Comparison of ENCODE assay signal across 8 cellular contexts in the genomic region with DNA sequence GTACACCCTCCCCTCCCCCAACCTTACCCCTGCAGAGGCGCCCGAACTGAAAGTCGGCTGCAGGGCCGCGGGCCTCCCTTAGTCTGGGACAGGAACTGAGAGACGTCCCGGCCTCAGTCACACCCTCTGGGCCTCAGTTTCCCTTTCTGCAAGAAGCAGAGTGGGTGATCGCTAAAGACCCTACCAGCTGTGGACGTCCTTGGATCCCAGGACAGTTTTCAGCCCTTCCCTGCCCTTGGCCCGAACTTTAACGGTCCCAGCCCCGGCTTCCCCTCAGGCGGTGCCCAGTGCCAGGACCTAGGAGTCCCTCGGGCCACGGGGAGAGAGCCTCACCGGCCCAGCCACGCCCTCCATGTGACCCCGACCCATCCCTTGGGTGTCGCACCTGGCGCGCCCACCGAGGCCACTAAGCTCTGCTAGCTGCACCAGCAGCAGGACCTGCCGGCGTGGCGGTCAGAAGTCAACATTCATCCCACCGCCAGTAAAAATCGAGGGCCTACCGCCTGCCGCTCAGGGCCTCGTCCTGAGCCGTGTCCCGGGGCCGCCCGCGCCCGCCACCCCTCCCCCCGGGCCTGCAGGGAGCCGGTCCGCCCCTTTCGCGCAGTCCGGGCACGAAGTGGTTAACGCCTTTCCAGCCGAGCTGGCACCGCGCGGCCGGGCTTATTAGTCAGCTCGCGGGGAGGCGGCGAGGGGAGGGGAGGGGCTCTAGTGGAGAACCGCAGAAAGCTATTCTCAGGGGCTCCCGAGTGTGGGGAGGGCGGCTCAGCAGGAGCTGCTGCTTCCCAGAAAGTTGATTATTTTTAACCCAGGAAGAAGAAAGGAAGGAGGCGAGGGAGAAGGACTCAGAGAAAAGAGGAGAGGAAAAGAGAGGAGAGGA.
DNase-seq lines count a peak whose midpoint lies in the region; ATAC-seq and TF ChIP-seq lines count a peak whose summit lies in the region.

No MANE protein-coding gene starts in this region.

- TF ChIP-seq RAD21 in SK-N-SH (IDR thresholded peaks at IDR 0.05; ENCODE audit: low read length): peak; percentile 33

- peaks cover 36 to 73% of the 10 kb centered on the region in 2 experiments; a peak in 3 of 4 replicates for H3K4me1 ChIP-seq in SK-N-SH (ENCODE audit: control insufficient read depth in 1 of 2, insufficient read depth in 2 of 2, low read depth in 1 of 2, low read length in 1 of 2)
- H3K4me1 ChIP-seq in stomach smooth muscle (ENCODE audit: control insufficient read depth, insufficient read depth, low read length): peaks cover 81% of the 10 kb centered on the region

- H3K4me2 ChIP-seq in SK-N-SH: peak overlapping the region; percentile 88

- CTCF ChIA-PET in SK-N-SH (lab: Yijun Ruan, JAX): interaction anchor here (0.6 to 6.7 kb wide), 15 partner anchors 9 to 324 kb away, joined by 3 to 31 read pairs (median 4); partner anchors contain the start of gene IER5L

- H3K9me3 ChIP-seq in SK-N-SH (no peaks in the 10 kb centered on the region), stomach smooth muscle (ENCODE audit: control insufficient read depth in 2 of 2, low read length in 2 of 2) (no peaks in the 10 kb centered on the region)

- no peaks in the 10 kb centered on the region for H3K9me3 Mint-ChIP-seq in activated naive CD8-positive, alpha-beta T cell (ENCODE audit: low read depth)

- POLR2A ChIA-PET in SK-N-SH (lab: Yijun Ruan, JAX): interaction anchor here (0.6 to 6.5 kb wide), 31 partner anchors 8 to 1125 kb away, joined by 3 to 62 read pairs (median 5); partner anchors contain the start of gene IER5L

- in situ Hi-C loops in Caki2 (cut with HindIII; ENCODE audit: low pct_unique_long_range_greater_than_20kb, low sequenced_read_pairs): no loop called here

- peak overlapping the region; percentile 99 for H3K9ac ChIP-seq in SK-N-SH
- peak overlapping the region; percentile 92 to 94 for H3K9ac ChIP-seq in stomach smooth muscle (ENCODE audit: low read length in 2 of 2)

- no peak overlapping the region for H2AFZ ChIP-seq in SK-N-SH (ENCODE audit: low read depth)

- no peaks in the 10 kb centered on the region for H3K9me2 ChIP-seq in SK-N-SH

- TF ChIP-seq EP300 in SK-N-SH (IDR thresholded peaks at IDR 0.05; ENCODE audit: borderline replicate concordance in 1 of 2, low read depth in 1 of 2, low read length in 1 of 2): peak in 1 of 2 experiments; percentile 73; a peak in 1 of 4 replicates

- H3K27me3 Mint-ChIP-seq in activated naive CD8-positive, alpha-beta T cell: no peaks in the 10 kb centered on the region

- H3K4me3 Mint-ChIP-seq in activated naive CD8-positive, alpha-beta T cell: peak overlapping the region; percentile 84

- no peak for ATAC-seq in GM18868 (IDR thresholded peaks at IDR 0.05; ENCODE audit: unreplicated experiment)

- H3K27ac Mint-ChIP-seq in activated naive CD8-positive, alpha-beta T cell: peak overlapping the region; percentile 80

- no peaks in the 10 kb centered on the region for H4K20me1 ChIP-seq in SK-N-SH (ENCODE audit: insufficient read depth)

- TF ChIP-seq CTCF in SK-N-SH (IDR thresholded peaks at IDR 0.05): no peak

- peaks cover 27% of the 10 kb centered on the region for H3K4me1 Mint-ChIP-seq in activated naive CD8-positive, alpha-beta T cell (ENCODE audit: low read depth)

- H3K36me3 ChIP-seq in SK-N-SH (replicated peaks in 1 of 2; ENCODE audit: control insufficient read depth in 1 of 2, insufficient read depth in 2 of 2, low read length in 1 of 2) (peaks cover 0 to 4% of the 10 kb centered on the region in 2 experiments), stomach smooth muscle (ENCODE audit: control insufficient read depth in 2 of 2, insufficient read depth in 2 of 2, low read length in 2 of 2) (peaks cover 0 to 2% of the 10 kb centered on the region in 2 donors)

- 3% methylated on average over 24 of the region's 57 CpGs for WGBS in SK-N-SH (ENCODE audit: low lambda C conversion rate)

- peaks cover 40% of the 10 kb centered on the region for H3F3A ChIP-seq in SK-N-SH (replicated peaks; ENCODE audit: insufficient read depth)

- peaks cover 60% of the 10 kb centered on the region for H3K79me2 ChIP-seq in SK-N-SH (ENCODE audit: insufficient read depth)

- H3K27ac ChIP-seq in SK-N-SH (ENCODE audit: low read depth in 2 of 2, low read length in 1 of 2) (peak overlapping the region; percentile 96 to 99), stomach smooth muscle (ENCODE audit: low read length) (peak overlapping the region; percentile 99)

- DNase-seq in Caki2 (ENCODE audit: low read depth) (peak; percentile 94), Kasumi-1 (lab: John Stamatoyannopoulos, UW) (peak; percentile 79 to 81), SK-N-SH (peak; percentile 89), glomerular visceral epithelial cell (ENCODE audit: extremely low spot score) (peak; percentile 96), non-pigmented ciliary epithelial cell (ENCODE audit: low read depth) (peak; percentile 80)

- H3K27me3 ChIP-seq in SK-N-SH (ENCODE audit: insufficient read depth): no peaks in the 10 kb centered on the region
- no peaks in the 10 kb centered on the region for H3K27me3 ChIP-seq in stomach smooth muscle (ENCODE audit: control insufficient read depth in 1 of 2, insufficient read depth in 2 of 2, low read length in 2 of 2)

- H3K36me3 Mint-ChIP-seq in activated naive CD8-positive, alpha-beta T cell: peaks cover 6% of the 10 kb centered on the region

- H3K4me3 ChIP-seq in SK-N-SH (ENCODE audit: low read depth in 2 of 2, low read length in 1 of 2) (peak overlapping the region; percentile 52 to 70), stomach smooth muscle (ENCODE audit: low read length in 2 of 2) (peak overlapping the region; percentile 65 to 83)

TF ChIP-seq in SK-N-SH, 30 proteins besides CTCF, POLR2A, EP300 and RAD21 (continues in another document):
- peak; percentile 80; the same call in 1 of the 2 replicates for TF ChIP-seq FOSL2 (IDR thresholded peaks at IDR 0.05; ENCODE audit: borderline replicate concordance, low read depth)
- TF ChIP-seq, protein P1, sequence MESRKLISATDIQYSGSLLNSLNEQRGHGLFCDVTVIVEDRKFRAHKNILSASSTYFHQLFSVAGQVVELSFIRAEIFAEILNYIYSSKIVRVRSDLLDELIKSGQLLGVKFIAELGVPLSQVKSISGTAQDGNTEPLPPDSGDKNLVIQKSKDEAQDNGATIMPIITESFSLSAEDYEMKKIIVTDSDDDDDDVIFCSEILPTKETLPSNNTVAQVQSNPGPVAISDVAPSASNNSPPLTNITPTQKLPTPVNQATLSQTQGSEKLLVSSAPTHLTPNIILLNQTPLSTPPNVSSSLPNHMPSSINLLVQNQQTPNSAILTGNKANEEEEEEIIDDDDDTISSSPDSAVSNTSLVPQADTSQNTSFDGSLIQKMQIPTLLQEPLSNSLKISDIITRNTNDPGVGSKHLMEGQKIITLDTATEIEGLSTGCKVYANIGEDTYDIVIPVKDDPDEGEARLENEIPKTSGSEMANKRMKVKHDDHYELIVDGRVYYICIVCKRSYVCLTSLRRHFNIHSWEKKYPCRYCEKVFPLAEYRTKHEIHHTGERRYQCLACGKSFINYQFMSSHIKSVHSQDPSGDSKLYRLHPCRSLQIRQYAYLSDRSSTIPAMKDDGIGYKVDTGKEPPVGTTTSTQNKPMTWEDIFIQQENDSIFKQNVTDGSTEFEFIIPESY (IDR thresholded peaks at IDR 0.05; ENCODE audit: borderline replicate concordance, low read depth): 0 out of 2 replicates have a peak, but pooled peaks have one; percentile 58
- TF ChIP-seq MEF2A (IDR thresholded peaks at IDR 0.05; ENCODE audit: borderline replicate concordance, low read depth): no peak; the same call in 1 of the 2 replicates
- no peak for TF ChIP-seq MXI1 (IDR thresholded peaks at IDR 0.05; ENCODE audit: low read depth, low read length)
- no peak for TF ChIP-seq TEAD4 (IDR thresholded peaks at IDR 0.05; ENCODE audit: borderline replicate concordance, insufficient read depth)
- TF ChIP-seq FOXM1 (IDR thresholded peaks at IDR 0.05; ENCODE audit: low read depth): 0 out of 2 replicates have a peak, but pooled peaks have one; percentile 43
- TF ChIP-seq RFX5 (IDR thresholded peaks at IDR 0.05; ENCODE audit: low read length): no peak
- TF ChIP-seq YY1 (IDR thresholded peaks at IDR 0.05; ENCODE audit: low read depth): no peak; the same call in 1 of the 2 replicates
- no peak for TF ChIP-seq EZH2phosphoT487 (IDR thresholded peaks at IDR 0.05; ENCODE audit: borderline replicate concordance, low read depth)
- TF ChIP-seq TCF12 (IDR thresholded peaks at IDR 0.05): peak; percentile 67; the same call in 1 of the 2 replicates
- peak; percentile 49; the same call in 1 of the 2 replicates for TF ChIP-seq RXRA (IDR thresholded peaks at IDR 0.05; ENCODE audit: borderline replicate concordance, low read depth)
- peak; percentile 31; the same call in 1 of the 2 replicates for TF ChIP-seq REST (IDR thresholded peaks at IDR 0.05; ENCODE audit: low read depth, low read length)
- TF ChIP-seq JUND (IDR thresholded peaks at IDR 0.05): peak; percentile 65; the same call in 1 of the 2 replicates
- peak; percentile 94 for TF ChIP-seq POLR2AphosphoS5 (IDR thresholded peaks at IDR 0.05; ENCODE audit: low read depth, low read length)
- no peak for TF ChIP-seq SIN3A (IDR thresholded peaks at IDR 0.05; ENCODE audit: borderline replicate concordance, low read depth, low read length)
